1 cellular context compared by ENCODE assay signal in the genomic region with DNA sequence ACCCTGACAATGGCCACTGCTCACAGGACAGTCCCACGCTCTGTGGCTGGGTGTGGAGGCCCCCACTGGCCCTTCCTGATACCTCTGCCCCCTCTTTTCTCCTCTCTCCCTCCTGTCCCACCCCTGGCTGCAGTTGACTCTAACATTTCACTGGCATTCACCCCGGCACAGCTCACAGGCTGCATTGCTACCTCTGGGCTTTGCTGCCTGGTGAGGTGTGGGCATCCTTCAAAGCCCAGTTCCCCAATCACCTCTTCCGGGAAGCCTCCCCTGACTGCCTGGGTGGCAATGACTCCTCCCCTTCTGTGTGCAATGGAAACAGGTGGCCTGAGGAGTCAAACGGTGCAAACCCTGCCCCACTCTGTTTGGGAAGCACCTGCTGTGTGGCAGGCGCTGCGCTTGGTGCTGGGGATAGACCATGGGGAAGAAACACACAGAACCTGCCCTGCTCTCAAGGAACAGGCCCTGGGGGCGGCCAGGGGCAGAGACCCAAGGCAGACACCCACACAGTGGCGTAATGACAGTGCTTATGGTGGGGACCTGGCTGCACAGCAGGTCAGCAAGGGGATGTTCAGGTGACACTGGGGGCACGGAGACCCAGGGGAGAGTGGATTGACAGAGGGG.
TF ChIP-seq lines count a peak whose summit lies in the region.

No MANE protein-coding gene starts in this region.

TF ChIP-seq in GM23338, 12 proteins besides CTCF, POLR2A, EP300 and RAD21 (continued from another document):
- TF ChIP-seq, protein P1, sequence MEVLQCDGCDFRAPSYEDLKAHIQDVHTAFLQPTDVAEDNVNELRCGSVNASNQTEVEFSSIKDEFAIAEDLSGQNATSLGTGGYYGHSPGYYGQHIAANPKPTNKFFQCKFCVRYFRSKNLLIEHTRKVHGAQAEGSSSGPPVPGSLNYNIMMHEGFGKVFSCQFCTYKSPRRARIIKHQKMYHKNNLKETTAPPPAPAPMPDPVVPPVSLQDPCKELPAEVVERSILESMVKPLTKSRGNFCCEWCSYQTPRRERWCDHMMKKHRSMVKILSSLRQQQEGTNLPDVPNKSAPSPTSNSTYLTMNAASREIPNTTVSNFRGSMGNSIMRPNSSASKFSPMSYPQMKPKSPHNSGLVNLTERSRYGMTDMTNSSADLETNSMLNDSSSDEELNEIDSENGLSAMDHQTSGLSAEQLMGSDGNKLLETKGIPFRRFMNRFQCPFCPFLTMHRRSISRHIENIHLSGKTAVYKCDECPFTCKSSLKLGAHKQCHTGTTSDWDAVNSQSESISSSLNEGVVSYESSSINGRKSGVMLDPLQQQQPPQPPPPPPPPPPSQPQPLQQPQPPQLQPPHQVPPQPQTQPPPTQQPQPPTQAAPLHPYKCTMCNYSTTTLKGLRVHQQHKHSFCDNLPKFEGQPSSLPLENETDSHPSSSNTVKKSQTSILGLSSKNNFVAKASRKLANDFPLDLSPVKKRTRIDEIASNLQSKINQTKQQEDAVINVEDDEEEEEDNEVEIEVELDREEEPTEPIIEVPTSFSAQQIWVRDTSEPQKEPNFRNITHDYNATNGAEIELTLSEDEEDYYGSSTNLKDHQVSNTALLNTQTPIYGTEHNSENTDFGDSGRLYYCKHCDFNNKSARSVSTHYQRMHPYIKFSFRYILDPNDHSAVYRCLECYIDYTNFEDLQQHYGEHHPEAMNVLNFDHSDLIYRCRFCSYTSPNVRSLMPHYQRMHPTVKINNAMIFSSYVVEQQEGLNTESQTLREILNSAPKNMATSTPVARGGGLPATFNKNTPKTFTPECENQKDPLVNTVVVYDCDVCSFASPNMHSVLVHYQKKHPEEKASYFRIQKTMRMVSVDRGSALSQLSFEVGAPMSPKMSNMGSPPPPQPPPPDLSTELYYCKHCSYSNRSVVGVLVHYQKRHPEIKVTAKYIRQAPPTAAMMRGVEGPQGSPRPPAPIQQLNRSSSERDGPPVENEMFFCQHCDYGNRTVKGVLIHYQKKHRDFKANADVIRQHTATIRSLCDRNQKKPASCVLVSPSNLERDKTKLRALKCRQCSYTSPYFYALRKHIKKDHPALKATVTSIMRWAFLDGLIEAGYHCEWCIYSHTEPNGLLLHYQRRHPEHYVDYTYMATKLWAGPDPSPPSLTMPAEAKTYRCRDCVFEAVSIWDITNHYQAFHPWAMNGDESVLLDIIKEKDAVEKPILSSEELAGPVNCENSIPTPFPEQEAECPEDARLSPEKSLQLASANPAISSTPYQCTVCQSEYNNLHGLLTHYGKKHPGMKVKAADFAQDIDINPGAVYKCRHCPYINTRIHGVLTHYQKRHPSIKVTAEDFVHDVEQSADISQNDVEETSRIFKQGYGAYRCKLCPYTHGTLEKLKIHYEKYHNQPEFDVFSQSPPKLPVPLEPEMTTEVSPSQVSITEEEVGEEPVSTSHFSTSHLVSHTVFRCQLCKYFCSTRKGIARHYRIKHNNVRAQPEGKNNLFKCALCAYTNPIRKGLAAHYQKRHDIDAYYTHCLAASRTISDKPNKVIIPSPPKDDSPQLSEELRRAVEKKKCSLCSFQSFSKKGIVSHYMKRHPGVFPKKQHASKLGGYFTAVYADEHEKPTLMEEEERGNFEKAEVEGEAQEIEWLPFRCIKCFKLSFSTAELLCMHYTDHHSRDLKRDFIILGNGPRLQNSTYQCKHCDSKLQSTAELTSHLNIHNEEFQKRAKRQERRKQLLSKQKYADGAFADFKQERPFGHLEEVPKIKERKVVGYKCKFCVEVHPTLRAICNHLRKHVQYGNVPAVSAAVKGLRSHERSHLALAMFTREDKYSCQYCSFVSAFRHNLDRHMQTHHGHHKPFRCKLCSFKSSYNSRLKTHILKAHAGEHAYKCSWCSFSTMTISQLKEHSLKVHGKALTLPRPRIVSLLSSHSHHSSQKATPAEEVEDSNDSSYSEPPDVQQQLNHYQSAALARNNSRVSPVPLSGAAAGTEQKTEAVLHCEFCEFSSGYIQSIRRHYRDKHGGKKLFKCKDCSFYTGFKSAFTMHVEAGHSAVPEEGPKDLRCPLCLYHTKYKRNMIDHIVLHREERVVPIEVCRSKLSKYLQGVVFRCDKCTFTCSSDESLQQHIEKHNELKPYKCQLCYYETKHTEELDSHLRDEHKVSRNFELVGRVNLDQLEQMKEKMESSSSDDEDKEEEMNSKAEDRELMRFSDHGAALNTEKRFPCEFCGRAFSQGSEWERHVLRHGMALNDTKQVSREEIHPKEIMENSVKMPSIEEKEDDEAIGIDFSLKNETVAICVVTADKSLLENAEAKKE (CRISPR knock-in tag; IDR thresholded peaks at IDR 0.05), result no peak
